8 cellular contexts compared by ENCODE assay signal in genomic region chr22:35467788-35468187, GRCh38.
DNase-seq lines count a peak whose midpoint lies in the region; ATAC-seq and TF ChIP-seq lines count a peak whose summit lies in the region.

No MANE protein-coding gene starts in this region.

- H2BK5ac ChIP-seq in mesenchymal stem cell (ENCODE audit: low read depth, low read length, poor library complexity, severe bottlenecking): no peak overlapping the region

- no peak overlapping the region for H3K23ac ChIP-seq in mesenchymal stem cell (ENCODE audit: low read length in 2 of 2)

- TF ChIP-seq CTCF in tibial artery (IDR thresholded peaks at IDR 0.05): no peak

- H3K14ac ChIP-seq in mesenchymal stem cell (ENCODE audit: low read length in 2 of 2): peak overlapping the region in 1 of 2 experiments; percentile 18

- H2BK12ac ChIP-seq in mesenchymal stem cell (ENCODE audit: low read length in 2 of 2): peak overlapping the region; percentile 79 to 89

- H3K4me1 ChIP-seq in mesenchymal stem cell (ENCODE audit: control insufficient read depth, insufficient read depth, low read depth, low read length): peaks cover 11% of the 10 kb centered on the region
- peaks cover 0 to 22% (median 10%) of the 10 kb centered on the region in 4 donors for H3K4me1 ChIP-seq in tibial artery

- no peak overlapping the region for H2AFZ ChIP-seq in mesenchymal stem cell (ENCODE audit: low read depth, low read length)

- H3K4ac ChIP-seq in mesenchymal stem cell (ENCODE audit: low read depth in 1 of 2, low read length in 2 of 2): peak overlapping the region; percentile 88 to 90

- 21% methylated on average over 8 of the region's 8 CpGs for WGBS in mesenchymal stem cell

- H3K36me3 ChIP-seq in mesenchymal stem cell (ENCODE audit: control insufficient read depth in 1 of 2, insufficient read depth in 2 of 2, low read depth in 1 of 2, low read length in 2 of 2) (no peaks in the 10 kb centered on the region), tibial artery (no peaks in the 10 kb centered on the region)

- H3K18ac ChIP-seq in mesenchymal stem cell (ENCODE audit: low read depth in 1 of 2, low read length in 2 of 2): peak overlapping the region; percentile 92 to 99

- H3K4me2 ChIP-seq in mesenchymal stem cell (ENCODE audit: low read length, poor library complexity, severe bottlenecking): no peak overlapping the region

- H3K9me3 ChIP-seq in mesenchymal stem cell (ENCODE audit: control insufficient read depth, low read length) (no peaks in the 10 kb centered on the region), tibial artery (no peaks in the 10 kb centered on the region)

- H4K8ac ChIP-seq in mesenchymal stem cell (ENCODE audit: low read length): peak overlapping the region; percentile 100

- DNase-seq in NCI-H2196 treated with DMSO at 0.1 percent for 48 hours (lab: John Stamatoyannopoulos, UW; ENCODE audit: unreplicated experiment): peak; percentile 53
- DNase-seq in epidermal melanocyte (ENCODE audit: insufficient read length, low spot score): peak; percentile 89
- DNase-seq in mesenchymal stem cell: peak; percentile 80
- peak; percentile 74 to 86 for DNase-seq in tibial artery
- no peak for DNase-seq in glomerular visceral epithelial cell (ENCODE audit: extremely low spot score)
- no peak for DNase-seq in NCI-H1436 treated with DMSO at 0.1 percent for 48 hours (lab: John Stamatoyannopoulos, UW)

- H3K27me3 ChIP-seq in mesenchymal stem cell (ENCODE audit: control insufficient read depth in 1 of 2, insufficient read depth in 1 of 2, low read length in 2 of 2) (no peaks in the 10 kb centered on the region), tibial artery (no peaks in the 10 kb centered on the region)

- no peaks in the 10 kb centered on the region for H3K79me1 ChIP-seq in mesenchymal stem cell (replicated peaks; ENCODE audit: low read length, poor library complexity, severe bottlenecking)

- peak overlapping the region; percentile 82 for H2BK120ac ChIP-seq in mesenchymal stem cell (ENCODE audit: low read depth, low read length)

- H2AK5ac ChIP-seq in mesenchymal stem cell (ENCODE audit: low read length, severe bottlenecking): peak overlapping the region; percentile 22

- H3K27ac ChIP-seq in mesenchymal stem cell (ENCODE audit: low read length, poor library complexity, severe bottlenecking): peak overlapping the region; percentile 42
- H3K27ac ChIP-seq in tibial artery: peak overlapping the region; percentile 68

- no peak for ATAC-seq in GM18520 (IDR thresholded peaks at IDR 0.05; ENCODE audit: unreplicated experiment)
- no peak for ATAC-seq in GM18909 (IDR thresholded peaks at IDR 0.05; ENCODE audit: poor library complexity, unreplicated experiment)

- peak overlapping the region; percentile 82 for H3K9ac ChIP-seq in mesenchymal stem cell (ENCODE audit: low read length)

- H2BK15ac ChIP-seq in mesenchymal stem cell (ENCODE audit: low read depth, poor library complexity, severe bottlenecking): peak overlapping the region; percentile 74

- H3K4me3 ChIP-seq in mesenchymal stem cell (ENCODE audit: insufficient read depth in 1 of 2, low read depth in 1 of 2, low read length in 2 of 2) (peak overlapping the region in 1 of 2 experiments; percentile 37), tibial artery (no peak overlapping the region)

- H4K91ac ChIP-seq in mesenchymal stem cell (ENCODE audit: low read length): peak overlapping the region; percentile 99

- intact Hi-C loops in tibial artery (cut with DNase I; ENCODE audit: low total_unique reads): no loop called here

Comparison
In these comparisons a context has a peak if more than half of its experiments do, and no peak if none do; other contexts are left out.
1. DNase-seq: peak in NCI-H2196 treated with DMSO at 0.1 percent for 48 hours (single experiment), epidermal melanocyte (single experiment), mesenchymal stem cell (single experiment) and tibial artery (2 of 2); none in glomerular visceral epithelial cell (single experiment) and NCI-H1436 treated with DMSO at 0.1 percent for 48 hours (single experiment).